In genomic region chr16:15658149-15658548, GRCh38 we compare ENCODE assay signal across 1 cellular context.
TF ChIP-seq lines count a peak whose summit lies in the region.

No MANE protein-coding gene starts in this region.

TF ChIP-seq in GM23338, 12 proteins besides CTCF, POLR2A, EP300 and RAD21 (continued from another document):
- no peak for TF ChIP-seq ZNF462 (CRISPR knock-in tag; IDR thresholded peaks at IDR 0.05)
